Comparison of ENCODE assay signal across 16 cellular contexts in the genomic region with DNA sequence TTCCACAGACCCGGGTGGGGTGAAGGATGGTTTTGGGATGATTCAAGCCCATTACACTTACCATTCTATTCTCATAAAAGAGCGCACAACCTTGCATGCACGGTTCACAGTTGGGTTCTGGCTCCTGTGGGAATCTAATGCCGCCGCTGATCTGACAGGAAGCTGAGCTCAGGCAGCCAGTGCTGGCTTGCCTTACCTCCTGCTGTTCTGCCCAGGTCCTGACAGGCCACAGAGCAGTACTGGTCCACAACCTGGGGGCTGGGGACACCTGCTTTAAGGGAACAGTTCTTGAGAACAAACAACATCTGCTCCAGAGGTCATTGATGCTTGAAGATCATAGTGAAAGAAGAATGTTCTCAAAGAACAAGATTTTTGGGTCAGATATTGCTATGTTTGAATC. TPM values are rescaled to one million over a fixed set of nuclear protein-coding genes. Genes with fewer than 3 reads are reported as not detected.
DNase-seq lines count a peak whose midpoint lies in the region; ATAC-seq and TF ChIP-seq lines count a peak whose summit lies in the region.
"Had no signal": no experiment of that assay in that cellular context is flagged by ENCODE, and none has a peak within 500 bp of the region (broad histone marks: within the 10 kb centered on the region; RNA-seq: fewer than 3 reads in every experiment).

No MANE protein-coding gene starts in this region.

- no peaks in the 10 kb centered on the region for H3K9me3 Mint-ChIP-seq in activated B cell treated with CpG ODN at 0.5 μM for 24 hours
- H3K9me3 Mint-ChIP-seq: activated naive CD4-positive, alpha-beta T cell treated with anti-CD3 and anti-CD28 coated beads, Interleukin-2, amount 50 U/mL, for 72 hours; effector memory CD8-positive, alpha-beta T cell had no signal

- H3K27ac ChIP-seq in DOHH2 (ENCODE audit: low read depth, low read length) (peak overlapping the region; percentile 29), lower lobe of right lung (no peak overlapping the region)
- H3K27ac ChIP-seq: cardiac muscle cell had no signal

- CTCF ChIA-PET in activated B cell treated with CpG ODN at 0.5 μM for 24 hours (lab: Charles Lee): interaction anchor here (1.9 to 2.1 kb wide), 2 partner anchors 12 to 33 kb away, joined by 7 to 10 read pairs; no protein-coding TSS in a partner anchor

- H3K4me3 Mint-ChIP-seq in activated B cell treated with CpG ODN at 0.5 μM for 24 hours: peak overlapping the region; percentile 73
- H3K4me3 Mint-ChIP-seq: effector memory CD8-positive, alpha-beta T cell had no signal

- POLR2A ChIA-PET in activated B cell treated with CpG ODN at 0.5 μM for 24 hours (lab: Charles Lee): interaction anchor here (1.3 kb wide), 1 partner anchor 34 kb away, joined by 8 read pairs; no protein-coding TSS in a partner anchor

- ATAC-seq in GM19452 (IDR thresholded peaks at IDR 0.05; ENCODE audit: unreplicated experiment) (peak; percentile 54), HG02885 (IDR thresholded peaks at IDR 0.05; ENCODE audit: poor library complexity, unreplicated experiment) (peak; percentile 60), activated B cell treated with CpG ODN at 0.5 μM for 24 hours (ENCODE audit: low read depth) (peak; percentile 58), lower lobe of right lung (no peak), HG02571 (IDR thresholded peaks at IDR 0.05; ENCODE audit: unreplicated experiment) (no peak)
- ATAC-seq: activated naive CD4-positive, alpha-beta T cell treated with anti-CD3 and anti-CD28 coated beads, Interleukin-2, amount 50 U/mL, for 72 hours; effector memory CD8-positive, alpha-beta T cell had no signal

- H3K4me1 Mint-ChIP-seq in activated B cell treated with CpG ODN at 0.5 μM for 24 hours: peaks cover 74% of the 10 kb centered on the region

- intact Hi-C loops in activated B cell treated with CpG ODN at 0.5 μM for 24 hours (cut with micrococcal nuclease) (loop anchor here (1.0 kb wide), 1 partner anchor 35 kb away; no protein-coding TSS in a partner anchor), lower lobe of right lung (cut with DNase I) (no loop called here)

- H3K27ac Mint-ChIP-seq in activated B cell treated with CpG ODN at 0.5 μM for 24 hours: peak overlapping the region; percentile 82
- H3K27ac Mint-ChIP-seq: activated naive CD4-positive, alpha-beta T cell treated with anti-CD3 and anti-CD28 coated beads, Interleukin-2, amount 50 U/mL, for 72 hours; effector memory CD8-positive, alpha-beta T cell; progenitor cell of endocrine pancreas had no signal

- no peaks in the 10 kb centered on the region for H4K20me1 ChIP-seq in DOHH2 (ENCODE audit: control insufficient read depth, insufficient read depth, low read depth, low read length)

- H3K4me1 ChIP-seq in DOHH2 (ENCODE audit: control insufficient read depth, low read length) (peaks cover 29% of the 10 kb centered on the region), lower lobe of right lung (no peaks in the 10 kb centered on the region)

- H3K4me3 ChIP-seq in DOHH2 (ENCODE audit: low read length) (peak overlapping the region; percentile 24), lower lobe of right lung (no peak overlapping the region)
- H3K4me3 ChIP-seq: cardiac muscle cell had no signal

- H3K79me2 ChIP-seq in DOHH2 (ENCODE audit: control insufficient read depth, low read length): no peaks in the 10 kb centered on the region

- H3K27me3 ChIP-seq in DOHH2 (ENCODE audit: control insufficient read depth, low read length): no peaks in the 10 kb centered on the region
- no peaks in the 10 kb centered on the region for H3K27me3 ChIP-seq in lower lobe of right lung (ENCODE audit: low read depth)
- H3K27me3 ChIP-seq: cardiac muscle cell had no signal

- H3K27me3 Mint-ChIP-seq in activated B cell treated with CpG ODN at 0.5 μM for 24 hours: no peaks in the 10 kb centered on the region

- no peaks in the 10 kb centered on the region for H3K9me2 ChIP-seq in DOHH2 (replicated peaks; ENCODE audit: control insufficient read depth, low read length)

- H3K9me3 ChIP-seq in DOHH2 (ENCODE audit: control insufficient read depth, insufficient read depth, low read length) (no peaks in the 10 kb centered on the region), lower lobe of right lung (no peaks in the 10 kb centered on the region)

- TF ChIP-seq CTCF in DOHH2 (IDR thresholded peaks at IDR 0.05; ENCODE audit: low read depth, low read length, poor library complexity, severe bottlenecking): no peak
- TF ChIP-seq CTCF in activated B cell treated with CpG ODN at 0.5 μM for 24 hours (IDR thresholded peaks at IDR 0.05): no peak
- TF ChIP-seq CTCF in lower lobe of right lung (IDR thresholded peaks at IDR 0.05): no peak

- H3K36me3 Mint-ChIP-seq in activated B cell treated with CpG ODN at 0.5 μM for 24 hours (ENCODE audit: low read depth): peaks cover 11% of the 10 kb centered on the region
- H3K36me3 Mint-ChIP-seq: activated naive CD4-positive, alpha-beta T cell treated with anti-CD3 and anti-CD28 coated beads, Interleukin-2, amount 50 U/mL, for 72 hours had no signal

- H3K4me2 ChIP-seq in DOHH2 (ENCODE audit: low read length): peak overlapping the region; percentile 64

- H3K36me3 ChIP-seq in DOHH2 (ENCODE audit: control insufficient read depth, low read length) (no peaks in the 10 kb centered on the region), lower lobe of right lung (no peaks in the 10 kb centered on the region)
- H3K36me3 ChIP-seq: cardiac muscle cell had no signal

- DNase-seq in activated B cell treated with CpG ODN at 0.5 μM for 24 hours (no peak), SIG-M5 (lab: John Stamatoyannopoulos, UW) (no peak), lower lobe of right lung (no peak), ecto neural progenitor cell (ENCODE audit: low spot score) (no peak)
- DNase-seq: effector memory CD8-positive, alpha-beta T cell; MM.1S; NCI-H226; stimulated activated CD4-positive, alpha-beta T cell treated with anti-CD3 and anti-CD28 coated beads, Interleukin-15, amount 100 ng/mL, for 24 hours; SW 1271 had no signal

- no peaks in the 10 kb centered on the region for H3F3A ChIP-seq in DOHH2 (ENCODE audit: control insufficient read depth, insufficient read depth)

RNA-seq across cellular contexts. Expression of a gene that starts 8.0 kb away (rescaled TPM):
- total RNA-seq in activated B cell treated with CpG ODN at 0.5 μM for 24 hours (0.59 and 2.1 TPM in 2 replicates), lower lobe of right lung (3.8 TPM)
- total RNA-seq: activated naive CD4-positive, alpha-beta T cell treated with anti-CD3 and anti-CD28 coated beads, Interleukin-2, amount 50 U/mL, for 72 hours had no signal

Comparison
In these comparisons a context has a peak if more than half of its experiments do, and no peak if none do; other contexts are left out.
1. ATAC-seq: peak in GM19452 (single experiment), HG02885 (single experiment) and activated B cell treated with CpG ODN at 0.5 μM for 24 hours (single experiment); none in lower lobe of right lung (0 of 2) and HG02571 (single experiment).